In the genomic region with DNA sequence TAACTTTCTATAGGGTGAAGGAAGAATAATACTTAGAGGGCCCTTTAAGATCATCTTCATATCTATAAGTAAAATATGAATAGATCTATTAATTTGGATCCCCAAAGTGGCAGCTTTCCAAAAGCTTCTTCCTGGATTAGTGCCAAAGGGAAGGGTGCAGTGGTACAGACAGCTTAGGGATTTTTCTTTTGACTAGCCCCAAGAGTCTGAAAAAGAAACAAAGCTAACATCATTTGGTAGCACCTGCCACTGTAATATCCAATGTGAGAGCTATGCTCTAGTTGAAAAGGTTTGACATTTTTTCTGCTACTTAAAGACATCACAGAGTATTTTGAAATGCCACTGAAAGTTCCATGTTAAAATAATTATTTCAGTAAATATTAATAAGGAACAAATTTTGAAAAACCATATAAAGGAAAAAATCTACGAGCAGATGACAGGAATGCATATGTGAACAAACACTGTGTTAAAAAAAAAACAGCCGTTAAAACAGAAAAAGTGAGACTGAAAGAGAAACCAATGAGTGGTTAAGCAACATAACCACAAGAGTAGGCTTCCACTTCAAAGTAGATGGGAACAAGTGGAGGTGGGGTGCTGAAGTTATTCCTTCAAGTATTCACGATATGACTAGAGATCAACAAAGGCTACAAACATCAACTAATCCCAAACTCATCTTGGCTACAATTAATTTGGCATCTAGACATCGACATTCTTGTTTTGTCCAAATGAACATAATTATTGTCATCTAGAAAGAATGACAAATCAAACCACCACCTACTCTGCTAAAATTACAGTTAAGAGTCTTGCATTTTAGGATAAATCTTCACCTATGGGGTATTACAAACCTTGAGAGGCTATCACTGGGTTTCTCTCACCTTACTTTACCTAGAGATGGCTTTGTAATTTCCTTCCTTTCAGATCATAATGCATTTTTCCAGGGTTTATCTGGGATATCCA, we compare ENCODE assay signal across 8 cellular contexts.
DNase-seq lines count a peak whose midpoint lies in the region; ATAC-seq, FAIRE-seq and TF ChIP-seq lines count a peak whose summit lies in the region.

No MANE protein-coding gene starts in this region.

- peak overlapping the region; percentile 39 for H3K4me3 ChIP-seq in effector memory CD4-positive, alpha-beta T cell (ENCODE audit: insufficient read depth, low read depth, low read length, poor library complexity, severe bottlenecking)
- H3K4me3 ChIP-seq in Peyer's patch (no peak overlapping the region), PC-9 (no peak overlapping the region)

- peak; percentile 89 for ATAC-seq in GM21526 (IDR thresholded peaks at IDR 0.05; ENCODE audit: low FRiP score, unreplicated experiment)
- ATAC-seq in HG03575 (IDR thresholded peaks at IDR 0.05; ENCODE audit: extremely low read depth, insufficient number of reproducible peaks, low FRiP score, unreplicated experiment), result peak; percentile 70

- POLR2A ChIA-PET in PC-9 (lab: Charles Lee; ENCODE audit: unreplicated experiment), result no interaction called here

- BruUV-seq in PC-9 (replicated peaks; lab: Mats Ljungman, UMichigan), result no TSS peak

- no peaks in the 10 kb centered on the region for H3K27me3 ChIP-seq in effector memory CD4-positive, alpha-beta T cell (replicated peaks; ENCODE audit: control insufficient read depth, insufficient read depth, low read length, poor library complexity, severe bottlenecking)
- no peaks in the 10 kb centered on the region for H3K27me3 ChIP-seq in Peyer's patch
- no peaks in the 10 kb centered on the region for H3K27me3 ChIP-seq in PC-9 (ENCODE audit: insufficient read depth, low read depth)

- no peaks in the 10 kb centered on the region for H4K20me1 ChIP-seq in PC-9 (ENCODE audit: insufficient read depth)

- peaks cover 5% of the 10 kb centered on the region for H3K4me1 ChIP-seq in effector memory CD4-positive, alpha-beta T cell (ENCODE audit: control insufficient read depth, insufficient read depth, low read length, poor library complexity, severe bottlenecking)
- peaks cover 0 to 11% (median 0%) of the 10 kb centered on the region in 4 donors for H3K4me1 ChIP-seq in Peyer's patch
- no peaks in the 10 kb centered on the region for H3K4me1 ChIP-seq in PC-9 (replicated peaks; ENCODE audit: insufficient read depth)

- no peak overlapping the region for H3K4me2 ChIP-seq in PC-9

- no peaks in the 10 kb centered on the region for H3F3A ChIP-seq in PC-9 (ENCODE audit: insufficient read depth, low read depth)

- intact Hi-C loops in PC-9 (cut with micrococcal nuclease; ENCODE audit: unreplicated experiment), result no loop called here

- H2AFZ ChIP-seq in PC-9, result no peak overlapping the region

- CTCF ChIA-PET in PC-9 (lab: Charles Lee), result no interaction called here

- no peaks in the 10 kb centered on the region for H3K36me3 ChIP-seq in effector memory CD4-positive, alpha-beta T cell (ENCODE audit: control insufficient read depth, insufficient read depth, low read length)
- peaks cover 0 to 34% (median 0%) of the 10 kb centered on the region in 3 donors for H3K36me3 ChIP-seq in Peyer's patch
- no peaks in the 10 kb centered on the region for H3K36me3 ChIP-seq in PC-9 (ENCODE audit: low read depth)

- TF ChIP-seq POLR2A in Peyer's patch (IDR thresholded peaks at IDR 0.05), result no peak

- no peaks in the 10 kb centered on the region for H3K79me2 ChIP-seq in PC-9 (ENCODE audit: low read depth)

- H3K9me3 ChIP-seq in effector memory CD4-positive, alpha-beta T cell (ENCODE audit: control insufficient read depth, low read length), result no peaks in the 10 kb centered on the region
- H3K9me3 ChIP-seq in Peyer's patch, result no peaks in the 10 kb centered on the region
- H3K9me3 ChIP-seq in PC-9 (ENCODE audit: insufficient read depth, low read depth), result no peaks in the 10 kb centered on the region

- TF ChIP-seq CTCF in Peyer's patch (IDR thresholded peaks at IDR 0.05), result no peak
- no peak for TF ChIP-seq CTCF in PC-9 (conservative IDR thresholded peaks at IDR 0.05)

- DNase-seq in GM18507 (ENCODE audit: extremely low spot score, insufficient read length, low read depth), result peak; percentile 35
- DNase-seq in effector memory CD4-positive, alpha-beta T cell, result no peak
- no peak for DNase-seq in Peyer's patch
- no peak for DNase-seq in PC-9
- no peak for DNase-seq in GOT3 (lab: John Stamatoyannopoulos, UW)
- DNase-seq in cerebellum (ENCODE audit: low spot score), result no peak

- H3K9me2 ChIP-seq in PC-9 (ENCODE audit: insufficient read depth), result no peaks in the 10 kb centered on the region

- FAIRE-seq in GM18507 (lab: Jason Lieb, UNC), result peak; percentile 94

- no peak overlapping the region for H3K27ac ChIP-seq in effector memory CD4-positive, alpha-beta T cell (ENCODE audit: insufficient read depth, low read length, poor library complexity, severe bottlenecking)
- H3K27ac ChIP-seq in Peyer's patch (no peak overlapping the region), PC-9 (no peak overlapping the region)
